ENCODE assay signal across 8 cellular contexts in the genomic region with DNA sequence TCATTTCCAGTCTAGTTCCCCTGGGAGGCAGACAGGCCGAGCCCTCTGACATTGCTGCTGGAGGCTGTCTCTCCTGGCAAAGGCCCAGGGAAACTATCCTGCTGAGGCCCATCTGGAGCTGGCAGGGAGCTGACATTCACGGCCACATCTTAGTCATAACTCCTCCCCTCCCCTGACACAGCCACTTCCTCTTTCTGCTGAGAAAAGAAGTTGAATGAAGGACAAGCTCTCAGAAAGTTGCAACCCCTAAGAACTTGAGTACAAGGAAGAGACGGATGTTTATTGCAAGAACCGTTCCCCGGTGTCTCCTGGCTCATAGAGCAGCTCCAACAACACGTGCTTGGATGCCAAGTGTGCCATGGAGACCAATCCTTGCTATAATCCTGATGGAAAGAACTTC. TPM values are rescaled to one million over a fixed set of nuclear protein-coding genes. Genes with fewer than 3 reads are reported as not detected.
DNase-seq lines count a peak whose midpoint lies in the region; ATAC-seq, FAIRE-seq and TF ChIP-seq lines count a peak whose summit lies in the region.
"Not testable (repeated sequence)": the region's sequence is repeated elsewhere in the genome, so short reads cannot be mapped to it uniquely, and the experiment has no call there.

No MANE protein-coding gene starts in this region.

- not testable (repeated sequence) for H3K4me3 ChIP-seq in AG10803 (ENCODE audit: low read length); astrocyte (ENCODE audit: insufficient read depth, low read depth, low read length); hepatocyte; spleen

- H3K27me3 Mint-ChIP-seq in T-helper 2 cell treated with Interferon-gamma antibody and Interleukin-4, amounts not matched to agents 5 μg/mL and 100 μg/mL, for 36 hours (ENCODE audit: low read depth); astrocyte (ENCODE audit: low read depth, unreplicated experiment): not testable (repeated sequence)

- H3K79me2 ChIP-seq in astrocyte (ENCODE audit: insufficient read depth, low read length); hepatocyte: not testable (repeated sequence)

- H3K27ac ChIP-seq in astrocyte (ENCODE audit: low read depth, low read length) (peak overlapping the region; percentile 19), spleen (peak overlapping the region in 7 of 8 donors; percentile 43 to 79 (median 65))
- H3K27ac ChIP-seq in hepatocyte: not testable (repeated sequence)

- not testable (repeated sequence) for H4K20me1 ChIP-seq in astrocyte (ENCODE audit: insufficient read depth, low read length); hepatocyte (ENCODE audit: insufficient read depth, poor library complexity, severe bottlenecking)

- 50% methylated on average over 6 of the region's 6 CpGs for WGBS in hepatocyte (ENCODE audit: low lambda C conversion rate, missing lambda C conversion rate)
- WGBS in spleen, 5 donors: 0 to 3% (median 1%) methylated on average over 5 of the region's 6 CpGs

- not testable (repeated sequence) for H3K9me3 ChIP-seq in astrocyte (ENCODE audit: insufficient read depth, low read depth, low read length); hepatocyte (ENCODE audit: low read depth); spleen

- ATAC-seq in GM18907 (IDR thresholded peaks at IDR 0.05; ENCODE audit: unreplicated experiment) (peak; percentile 97), HG02943 (IDR thresholded peaks at IDR 0.05; ENCODE audit: low read depth, unreplicated experiment) (peak; percentile 89)

- not testable (repeated sequence) for H3K36me3 Mint-ChIP-seq in T-helper 2 cell treated with Interferon-gamma antibody and Interleukin-4, amounts not matched to agents 5 μg/mL and 100 μg/mL, for 36 hours (ENCODE audit: low read depth); astrocyte (ENCODE audit: low read depth, unreplicated experiment)

- H2AFZ ChIP-seq in astrocyte (ENCODE audit: low read depth, low read length); hepatocyte: not testable (repeated sequence)

- H3K36me3 ChIP-seq in astrocyte (ENCODE audit: insufficient read depth, low read length); hepatocyte (replicated peaks; ENCODE audit: insufficient read depth, low read depth); spleen: not testable (repeated sequence)

- H3K9me3 Mint-ChIP-seq in T-helper 2 cell treated with Interferon-gamma antibody and Interleukin-4, amounts not matched to agents 5 μg/mL and 100 μg/mL, for 36 hours; astrocyte (ENCODE audit: unreplicated experiment): not testable (repeated sequence)

- H3K9me2 ChIP-seq in hepatocyte (replicated peaks; ENCODE audit: insufficient read depth): not testable (repeated sequence)

- peak overlapping the region; percentile 83 for H3K27ac Mint-ChIP-seq in T-helper 2 cell treated with Interferon-gamma antibody and Interleukin-4, amounts not matched to agents 5 μg/mL and 100 μg/mL, for 36 hours
- H3K27ac Mint-ChIP-seq in astrocyte (ENCODE audit: unreplicated experiment): not testable (repeated sequence)

- not testable (repeated sequence) for TF ChIP-seq POLR2A in spleen (IDR thresholded peaks at IDR 0.05)

- not testable (repeated sequence) for H3K4me1 Mint-ChIP-seq in T-helper 2 cell treated with Interferon-gamma antibody and Interleukin-4, amounts not matched to agents 5 μg/mL and 100 μg/mL, for 36 hours (ENCODE audit: low read depth); astrocyte (ENCODE audit: low read depth, unreplicated experiment)

- peak overlapping the region; percentile 62 for H3K4me2 ChIP-seq in astrocyte (ENCODE audit: low read length)
- H3K4me2 ChIP-seq in hepatocyte: not testable (repeated sequence)

- not testable (repeated sequence) for H3K4me1 ChIP-seq in astrocyte (ENCODE audit: insufficient read depth, low read length); hepatocyte (ENCODE audit: insufficient read depth)
- H3K4me1 ChIP-seq in spleen: peaks cover 0 to 17% (median 2%) of the 10 kb centered on the region in 6 donors

- DNase-seq in AG10803 (ENCODE audit: low read depth): peak; percentile 91
- peak; percentile 76 for DNase-seq in NAMALWA (ENCODE audit: low spot score)
- DNase-seq in T-helper 2 cell treated with Interferon-gamma antibody and Interleukin-4, amounts not matched to agents 5 μg/mL and 100 μg/mL, for 36 hours (ENCODE audit: low spot score): peak; percentile 71
- peak; percentile 71 for DNase-seq in astrocyte (ENCODE audit: low read depth)
- DNase-seq in hepatocyte (ENCODE audit: low spot score): peak; percentile 72
- DNase-seq in spleen: peak; percentile 87

- not testable (repeated sequence) for TF ChIP-seq CTCF in AG10803 (conservative IDR thresholded peaks at IDR 0.05; ENCODE audit: low read length); astrocyte (IDR thresholded peaks at IDR 0.05; ENCODE audit: insufficient read depth, low read depth, low read length); hepatocyte (IDR thresholded peaks at IDR 0.05; ENCODE audit: poor library complexity); spleen (IDR thresholded peaks at IDR 0.05 in 8 of 11, conservative IDR thresholded peaks at IDR 0.05 in 3 of 11)

- peak overlapping the region; percentile 69 for H3K4me3 Mint-ChIP-seq in T-helper 2 cell treated with Interferon-gamma antibody and Interleukin-4, amounts not matched to agents 5 μg/mL and 100 μg/mL, for 36 hours
- H3K4me3 Mint-ChIP-seq in astrocyte (ENCODE audit: unreplicated experiment): not testable (repeated sequence)

- peak; percentile 92 for FAIRE-seq in astrocyte (lab: Jason Lieb, UNC)

- intact Hi-C loops in spleen (cut with DNase I; ENCODE audit: low total_unique reads): not testable (repeated sequence)

- H3K27me3 ChIP-seq in astrocyte (ENCODE audit: insufficient read depth, low read length); hepatocyte; spleen (replicated peaks in 1 of 7): not testable (repeated sequence)

- not testable (repeated sequence) for H3K9ac ChIP-seq in astrocyte (ENCODE audit: low read length)

RNA-seq across cellular contexts. Expression of a gene that starts 21.1 kb away (rescaled TPM):
- total RNA-seq in astrocyte (10.1 and 11.7 TPM in 2 replicates), hepatocyte (0.28 and 0.67 TPM in 2 replicates), spleen (10 to 100 TPM in 4 of 7 donors, 1 to 10 TPM in 3; 3.5 to 14.9 (median 10.1) TPM)
- polyA plus RNA-seq in hepatocyte (8.7 and 10.5 TPM in 2 replicates), spleen (10 to 100 TPM in 2 of 3 donors, 1 to 10 TPM in 1; 7.9 to 12.9 (median 11.4) TPM)
